19 cellular contexts compared by ENCODE assay signal in genomic region chr7:30436046-30436445, GRCh38. TPM values are rescaled to one million over a fixed set of nuclear protein-coding genes. Genes with fewer than 3 reads are reported as not detected.
A peak's percentile ranks its signal among the peaks of the same experiment; 100 is the strongest.
DNase-seq lines count a peak whose midpoint lies in the region; FAIRE-seq and TF ChIP-seq lines count a peak whose summit lies in the region.
"Had no signal": no experiment of that assay in that cellular context is flagged by ENCODE, and none has a peak within 500 bp of the region (broad histone marks: within the 10 kb centered on the region; RNA-seq: fewer than 3 reads in every experiment).

No MANE protein-coding gene starts in this region.

- peaks cover 18% of the 10 kb centered on the region for H3K4me1 Mint-ChIP-seq in neural progenitor cell
- H3K4me1 Mint-ChIP-seq: CD8-positive, alpha-beta memory T cell had no signal

- H3K4me3 Mint-ChIP-seq in neural progenitor cell = no peak overlapping the region
- H3K4me3 Mint-ChIP-seq: CD8-positive, alpha-beta memory T cell had no signal

- intact Hi-C loops in kidney (cut with DNase I) = no loop called here

- H3K4me3 ChIP-seq in kidney (ENCODE audit: low read length in 2 of 2) (no peak overlapping the region), neural progenitor cell (no peak overlapping the region)
- H3K4me3 ChIP-seq: GM23248, K562 had no signal

- H3K36me3 ChIP-seq in kidney (ENCODE audit: control insufficient read depth in 1 of 2, insufficient read depth in 2 of 2, low read length in 2 of 2) (peaks cover 2 to 8% of the 10 kb centered on the region in 2 donors), neural progenitor cell (no peaks in the 10 kb centered on the region)

- peaks cover 29% of the 10 kb centered on the region for H3K36me3 Mint-ChIP-seq in neural progenitor cell

- H3K9me3 ChIP-seq in kidney (ENCODE audit: control insufficient read depth in 1 of 2, low read length in 2 of 2) (no peaks in the 10 kb centered on the region), neural progenitor cell (ENCODE audit: low read depth) (no peaks in the 10 kb centered on the region)

- H4K20me1 ChIP-seq in neural progenitor cell (ENCODE audit: low read depth) = no peaks in the 10 kb centered on the region

- H2AFZ ChIP-seq in neural progenitor cell (replicated peaks) = no peak overlapping the region
- H2AFZ ChIP-seq: GM23248 had no signal

- no peaks in the 10 kb centered on the region for H3F3A ChIP-seq in neural progenitor cell (ENCODE audit: low read depth)

- H3K27me3 ChIP-seq in neural progenitor cell = no peaks in the 10 kb centered on the region

- peak overlapping the region; percentile 74 for H3K27ac Mint-ChIP-seq in neural progenitor cell

- H3K4me2 ChIP-seq in neural progenitor cell = no peak overlapping the region

- H3K9ac ChIP-seq in kidney (ENCODE audit: low read length in 2 of 2) (no peak overlapping the region), neural progenitor cell (no peak overlapping the region)
- H3K9ac ChIP-seq: GM23248 had no signal

- H3K4me1 ChIP-seq in kidney (ENCODE audit: control insufficient read depth in 1 of 2, insufficient read depth in 1 of 2, low read depth in 1 of 2, low read length in 2 of 2) (peaks cover 2 to 17% of the 10 kb centered on the region in 2 donors), neural progenitor cell (peaks cover 10% of the 10 kb centered on the region)

- H3K79me2 ChIP-seq in neural progenitor cell (ENCODE audit: low read depth) = no peaks in the 10 kb centered on the region

- no peak overlapping the region for H3K27ac ChIP-seq in kidney (ENCODE audit: low read depth in 2 of 2, low read length in 2 of 2)
- no peak overlapping the region for H3K27ac ChIP-seq in neural progenitor cell
- H3K27ac ChIP-seq: GM23248 had no signal

- peaks cover 6% of the 10 kb centered on the region for H3K27me3 Mint-ChIP-seq in neural progenitor cell (ENCODE audit: insufficient read depth, low read depth)
- H3K27me3 Mint-ChIP-seq: CD8-positive, alpha-beta memory T cell had no signal

- no peak for TF ChIP-seq CTCF in kidney (IDR thresholded peaks at IDR 0.05; ENCODE audit: borderline replicate concordance, extremely low read depth, insufficient read depth)
- TF ChIP-seq CTCF in neural progenitor cell (IDR thresholded peaks at IDR 0.05) = no peak

- H3K9me3 Mint-ChIP-seq in neural progenitor cell = peaks cover 12% of the 10 kb centered on the region
- H3K9me3 Mint-ChIP-seq: CD8-positive, alpha-beta memory T cell had no signal

- DNase-seq in Ammon's horn (ENCODE audit: low spot score) (peak; percentile 61), CD1c-positive myeloid dendritic cell (ENCODE audit: extremely low spot score) (peak; percentile 22), kidney (peak; percentile 67), neural progenitor cell (ENCODE audit: low spot score) (no peak), SW 1271 (lab: John Stamatoyannopoulos, UW) (no peak), NCI-H446 treated with DMSO at 0.1 percent for 48 hours (lab: John Stamatoyannopoulos, UW) (no peak), UCSD-AML1 (lab: John Stamatoyannopoulos, UW; ENCODE audit: unreplicated experiment) (no peak)
- DNase-seq: CD8-positive, alpha-beta memory T cell; DMS79 treated with DMSO at 0.1 percent for 48 hours; GM23248; MV-4-11; NCI-H1417; NCI-H187 treated with DMSO at 0.1 percent for 48 hours; NCI-H2171 treated with DMSO at 0.1 percent for 48 hours; NCI-H748 treated with DMSO at 0.1 percent for 48 hours; PC-3 had no signal

- no peak for FAIRE-seq in kidney (lab: Jason Lieb, UNC)
- FAIRE-seq: D721Med, G401.6, K562 had no signal

RNA-seq across cellular contexts. Expression of gene NOD1, which starts 42.5 kb away (rescaled TPM):
- 15.6 TPM for total RNA-seq in kidney
- polyA plus RNA-seq in kidney (ENCODE audit: insufficient read depth, low read depth, low replicate concordance) = 3.8 TPM
- total RNA-seq in neural progenitor cell (ENCODE audit: low replicate concordance) = 5.0 and 7.4 TPM in 2 replicates

Comparison
In these comparisons a context has a peak if more than half of its experiments do, and no peak if none do; other contexts are left out.
1. DNase-seq: peak in Ammon's horn (single experiment), CD1c-positive myeloid dendritic cell (single experiment) and kidney (single experiment); none in neural progenitor cell (single experiment), SW 1271 (0 of 2), NCI-H446 treated with DMSO at 0.1 percent for 48 hours (single experiment) and UCSD-AML1 (single experiment).